26 cellular contexts compared by ENCODE assay signal in genomic region chr7:126213876-126214275, GRCh38.
"Had no signal": no experiment of that assay in that cellular context is flagged by ENCODE, and none has a peak within 500 bp of the region (broad histone marks: within the 10 kb centered on the region; RNA-seq: fewer than 3 reads in every experiment).

No MANE protein-coding gene starts in this region.

- H3K4me1 Mint-ChIP-seq: activated naive CD4-positive, alpha-beta T cell treated with anti-CD3 and anti-CD28 coated beads, Interleukin-2, amount 10 ng/mL, durations not matched to agents 7 days and 5 days; activated naive CD8-positive, alpha-beta T cell treated with anti-CD3 and anti-CD28 coated beads, Interleukin-2, amount 10 ng/mL, durations not matched to agents 7 days and 5 days; nephron; stimulated activated effector memory CD8-positive, alpha-beta T cell treated with anti-CD3 and anti-CD28 coated beads, Interleukin-12 subunit alpha, Interleukin-12 subunit beta, amount 100 ng/mL, for 72 hours had no signal

- H3K4me3 Mint-ChIP-seq: activated naive CD4-positive, alpha-beta T cell treated with anti-CD3 and anti-CD28 coated beads, Interleukin-2, amount 10 ng/mL, durations not matched to agents 7 days and 5 days; activated naive CD8-positive, alpha-beta T cell treated with anti-CD3 and anti-CD28 coated beads, Interleukin-2, amount 10 ng/mL, durations not matched to agents 7 days and 5 days; effector memory CD8-positive, alpha-beta T cell; nephron; stimulated activated effector memory CD8-positive, alpha-beta T cell treated with anti-CD3 and anti-CD28 coated beads, Interleukin-12 subunit alpha, Interleukin-12 subunit beta, amount 100 ng/mL, for 72 hours; stimulated activated naive CD8-positive, alpha-beta T cell treated with anti-CD3 and anti-CD28 coated beads, Interleukin-15, Interleukin-2, amounts not matched to agents 100 ng/mL and 50 ng/mL, for 24 hours had no signal

- H3K27me3 ChIP-seq: ascending aorta, dorsolateral prefrontal cortex, heart right ventricle, left lung, sigmoid colon, upper lobe of left lung, vagina had no signal

- DNase-seq: activated CD4-positive, alpha-beta T cell treated with anti-CD3 and anti-CD28 coated beads for 4 hours; activated CD4-positive, alpha-beta T cell treated with anti-CD3 and anti-CD28 coated beads, Interleukin-2, amount 50 U/mL, for 48 hours; activated CD8-positive, alpha-beta memory T cell treated with anti-CD3 and anti-CD28 coated beads for 24 hours; activated gamma-delta T cell; activated naive CD4-positive, alpha-beta T cell treated with anti-CD3 and anti-CD28 coated beads, Interleukin-2, amount 10 ng/mL, durations not matched to agents 7 days and 5 days; activated naive CD8-positive, alpha-beta T cell treated with anti-CD3 and anti-CD28 coated beads, Interleukin-2, amount 10 ng/mL, durations not matched to agents 7 days and 5 days; activated T-cell treated with anti-CD3 and anti-CD28 coated beads, Interleukin-2, amount 50 U/mL, for 1 hour; cerebellar nuclear complex; dorsolateral prefrontal cortex; effector memory CD8-positive, alpha-beta T cell; heart right ventricle; left lung; mesendoderm; retina; sigmoid colon; small intestine; stimulated activated CD4-positive, alpha-beta T cell treated with anti-CD3 and anti-CD28 coated beads, Interleukin-4, amount 100 ng/mL, for 24 hours; upper lobe of left lung had no signal

- H3K4me3 ChIP-seq: ascending aorta, coronary artery, dorsolateral prefrontal cortex, heart right ventricle, left lung, lower lobe of right lung, sigmoid colon, upper lobe of left lung, vagina had no signal

- ATAC-seq: effector memory CD8-positive, alpha-beta T cell; heart right ventricle; left lung; lower lobe of right lung; stimulated activated effector memory CD8-positive, alpha-beta T cell treated with anti-CD3 and anti-CD28 coated beads, Interleukin-12 subunit alpha, Interleukin-12 subunit beta, amount 100 ng/mL, for 72 hours had no signal

- H3K36me3 Mint-ChIP-seq: activated naive CD4-positive, alpha-beta T cell treated with anti-CD3 and anti-CD28 coated beads, Interleukin-2, amount 10 ng/mL, durations not matched to agents 7 days and 5 days; activated naive CD8-positive, alpha-beta T cell treated with anti-CD3 and anti-CD28 coated beads, Interleukin-2, amount 10 ng/mL, durations not matched to agents 7 days and 5 days; stimulated activated effector memory CD8-positive, alpha-beta T cell treated with anti-CD3 and anti-CD28 coated beads, Interleukin-12 subunit alpha, Interleukin-12 subunit beta, amount 100 ng/mL, for 72 hours had no signal

- H3K9me3 Mint-ChIP-seq: nephron had no signal

- H3K9me3 ChIP-seq: ascending aorta, lower lobe of right lung, sigmoid colon, upper lobe of left lung, vagina had no signal

- H3K27ac Mint-ChIP-seq: activated naive CD4-positive, alpha-beta T cell treated with anti-CD3 and anti-CD28 coated beads, Interleukin-2, amount 10 ng/mL, durations not matched to agents 7 days and 5 days; activated naive CD8-positive, alpha-beta T cell treated with anti-CD3 and anti-CD28 coated beads, Interleukin-2, amount 10 ng/mL, durations not matched to agents 7 days and 5 days; effector memory CD8-positive, alpha-beta T cell; stimulated activated effector memory CD8-positive, alpha-beta T cell treated with anti-CD3 and anti-CD28 coated beads, Interleukin-12 subunit alpha, Interleukin-12 subunit beta, amount 100 ng/mL, for 72 hours; stimulated activated naive CD8-positive, alpha-beta T cell treated with anti-CD3 and anti-CD28 coated beads, Interleukin-15, Interleukin-2, amounts not matched to agents 100 ng/mL and 50 ng/mL, for 24 hours had no signal

- H3K4me1 ChIP-seq: ascending aorta, heart right ventricle, left lung, lower lobe of right lung, sigmoid colon, upper lobe of left lung, vagina had no signal

- H3K27ac ChIP-seq: ascending aorta, coronary artery, dorsolateral prefrontal cortex, heart right ventricle, left lung, lower lobe of right lung, sigmoid colon, upper lobe of left lung, vagina, VCaP had no signal

- H3K27me3 Mint-ChIP-seq: activated naive CD4-positive, alpha-beta T cell treated with anti-CD3 and anti-CD28 coated beads, Interleukin-2, amount 10 ng/mL, durations not matched to agents 7 days and 5 days; activated naive CD8-positive, alpha-beta T cell treated with anti-CD3 and anti-CD28 coated beads, Interleukin-2, amount 10 ng/mL, durations not matched to agents 7 days and 5 days; effector memory CD8-positive, alpha-beta T cell; stimulated activated naive CD8-positive, alpha-beta T cell treated with anti-CD3 and anti-CD28 coated beads, Interleukin-15, Interleukin-2, amounts not matched to agents 100 ng/mL and 50 ng/mL, for 24 hours had no signal

- H3K36me3 ChIP-seq: ascending aorta, heart right ventricle, left lung, lower lobe of right lung, sigmoid colon, upper lobe of left lung, vagina had no signal
